Comparison of ENCODE assay signal across 13 cellular contexts in the genomic region with DNA sequence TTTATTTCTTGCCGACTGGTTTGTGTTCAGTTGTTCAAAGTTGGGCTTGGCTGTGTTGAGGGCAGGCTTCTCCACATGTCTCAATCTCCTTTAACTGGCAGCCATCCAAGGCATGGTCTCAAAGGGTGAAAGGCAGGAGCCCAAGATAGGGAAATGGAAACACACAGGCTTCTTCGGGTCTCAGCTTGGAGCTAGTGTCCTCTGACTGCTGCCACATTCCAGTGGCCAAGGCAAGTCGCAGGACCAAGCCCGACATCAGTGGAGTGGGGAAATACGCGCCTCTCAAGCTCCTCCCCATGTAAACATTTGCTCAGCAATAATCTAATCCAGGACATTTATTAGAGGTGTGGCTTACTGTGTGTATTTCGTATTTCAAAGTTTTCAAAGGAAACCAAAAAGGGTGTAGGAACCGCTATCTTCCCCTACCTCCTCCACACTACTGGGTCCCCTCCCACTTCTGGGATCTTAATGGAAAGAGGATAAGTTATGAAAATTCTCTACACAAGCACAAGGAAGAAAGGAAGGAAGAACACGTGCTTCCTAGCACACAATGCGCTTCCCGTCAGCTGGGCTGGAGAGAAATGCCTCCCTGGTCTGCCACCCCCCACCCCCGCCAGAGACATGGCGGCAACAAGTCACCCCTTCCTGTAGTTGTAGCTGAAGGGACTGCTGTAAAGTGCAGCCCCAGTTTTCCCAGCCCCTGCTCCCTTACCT.
DNase-seq lines count a peak whose midpoint lies in the region; ATAC-seq and TF ChIP-seq lines count a peak whose summit lies in the region.
"Had no signal": no experiment of that assay in that cellular context is flagged by ENCODE, and none has a peak within 500 bp of the region (broad histone marks: within the 10 kb centered on the region; RNA-seq: fewer than 3 reads in every experiment).

No MANE protein-coding gene starts in this region.

- intact Hi-C loops in thyroid gland (cut with DNase I) = no loop called here

- TF ChIP-seq CTCF in VCaP (conservative IDR thresholded peaks at IDR 0.05) (no peak), right atrium auricular region (IDR thresholded peaks at IDR 0.05) (no peak), thyroid gland (IDR thresholded peaks at IDR 0.05) (no peak), GM13977 (IDR thresholded peaks at IDR 0.05; ENCODE audit: extremely low read depth, insufficient read depth, missing control alignments) (no peak)

- H3K36me3 ChIP-seq in right atrium auricular region (no peaks in the 10 kb centered on the region), thyroid gland (no peaks in the 10 kb centered on the region)

- peak; percentile 62 for DNase-seq in NCI-H510A treated with DMSO at 0.1 percent for 48 hours (lab: John Stamatoyannopoulos, UW)
- no peak for DNase-seq in NCI-H510A (lab: John Stamatoyannopoulos, UW)
- DNase-seq in right atrium auricular region (ENCODE audit: low spot score) = no peak
- peak in 1 of 2 donors; percentile 18 for DNase-seq in thyroid gland
- DNase-seq in caudate nucleus (lab: John Stamatoyannopoulos, UW) = no peak
- no peak for DNase-seq in GM13977 (ENCODE audit: low spot score)
- DNase-seq: activated CD8-positive, alpha-beta T cell treated with anti-CD3 and anti-CD28 coated beads for 36 hours; effector CD8-positive, alpha-beta T cell; naive thymus-derived CD8-positive, alpha-beta T cell; NCI-H524; SW 1271 had no signal

- H3K27ac ChIP-seq in VCaP (peak overlapping the region; percentile 35), right atrium auricular region (peak overlapping the region; percentile 7 to 41), thyroid gland (peak overlapping the region in 2 of 3 donors; percentile 49 to 53), caudate nucleus (ENCODE audit: low read depth, low read length) (no peak overlapping the region)

- H3K4me3 ChIP-seq in right atrium auricular region (no peak overlapping the region), thyroid gland (replicated peaks in 1 of 3) (no peak overlapping the region)

- peaks cover 0 to 6% of the 10 kb centered on the region in 2 donors for H3K9me3 ChIP-seq in right atrium auricular region
- no peaks in the 10 kb centered on the region for H3K9me3 ChIP-seq in thyroid gland

- H3K27me3 ChIP-seq in right atrium auricular region (no peaks in the 10 kb centered on the region), thyroid gland (no peaks in the 10 kb centered on the region)

- no peak for ATAC-seq in GM18907 (IDR thresholded peaks at IDR 0.05; ENCODE audit: unreplicated experiment)
- ATAC-seq: activated CD8-positive, alpha-beta T cell treated with anti-CD3 and anti-CD28 coated beads for 36 hours; naive thymus-derived CD8-positive, alpha-beta T cell had no signal

- peaks cover 0 to 41% of the 10 kb centered on the region in 2 donors for H3K4me1 ChIP-seq in right atrium auricular region
- peaks cover 0 to 26% of the 10 kb centered on the region in 2 donors for H3K4me1 ChIP-seq in thyroid gland

- no peak for TF ChIP-seq POLR2A in thyroid gland (IDR thresholded peaks at IDR 0.05)

- WGBS in thyroid gland, 2 donors = 52 to 64% methylated on average over 13 of the region's 13 CpGs

- in situ Hi-C loops in GM13977 (cut with MboI; ENCODE audit: low pct_unique_long_range_greater_than_20kb, low sequenced_read_pairs, unreplicated experiment) = no loop called here
